ENCODE assay signal across 26 cellular contexts in the genomic region with DNA sequence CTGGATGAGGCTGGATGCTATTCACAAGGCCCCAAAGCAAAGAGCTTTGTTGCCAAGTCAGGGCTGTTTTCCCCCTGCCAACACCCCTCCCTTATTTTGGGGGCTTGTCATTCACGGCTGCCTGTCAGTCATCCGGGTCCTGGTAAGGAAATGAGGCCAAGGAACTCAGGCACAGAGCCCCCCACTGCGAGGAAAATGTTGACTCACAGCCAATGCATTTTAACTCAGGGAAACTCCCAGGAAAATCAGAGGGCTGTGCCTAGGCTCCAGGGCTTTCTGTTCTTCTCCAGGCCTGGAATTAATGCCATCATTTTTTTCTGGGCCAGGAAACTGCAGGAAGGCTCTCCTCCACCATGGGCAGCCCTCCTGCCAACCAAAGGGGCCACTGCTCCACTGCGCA.
"Had no signal": no experiment of that assay in that cellular context is flagged by ENCODE, and none has a peak within 500 bp of the region (broad histone marks: within the 10 kb centered on the region; RNA-seq: fewer than 3 reads in every experiment).

No MANE protein-coding gene starts in this region.

- H3K36me3 Mint-ChIP-seq: naive thymus-derived CD8-positive, alpha-beta T cell; stimulated activated effector memory CD8-positive, alpha-beta T cell treated with anti-CD3 and anti-CD28 coated beads, Interleukin-12 subunit alpha, Interleukin-12 subunit beta, amount 100 ng/mL, for 72 hours had no signal

- ATAC-seq: gastrocnemius medialis; naive thymus-derived CD8-positive, alpha-beta T cell; right lobe of liver; stimulated activated effector memory CD8-positive, alpha-beta T cell treated with anti-CD3 and anti-CD28 coated beads, Interleukin-12 subunit alpha, Interleukin-12 subunit beta, amount 100 ng/mL, for 72 hours had no signal

- H3K4me3 Mint-ChIP-seq: activated CD4-positive, alpha-beta memory T cell treated with anti-CD3 and anti-CD28 coated beads, Interleukin-2, amount 10 ng/mL, durations not matched to agents 7 days and 5 days; activated CD4-positive, alpha-beta T cell treated with anti-CD3 and anti-CD28 coated beads, Interleukin-2, amount 10 ng/mL, durations not matched to agents 24 days and 14 days; activated T-cell treated with anti-CD3 and anti-CD28 coated beads, Interleukin-2, amount 50 U/mL, for 24 hours; dendritic cell treated with granulocyte-macrophage colony-stimulating factor and Interleukin-4, amounts not matched to agents 40 ng/mL and 50 ng/mL, for 4 days; naive thymus-derived CD8-positive, alpha-beta T cell; neural crest cell; stimulated activated effector memory CD8-positive, alpha-beta T cell treated with anti-CD3 and anti-CD28 coated beads, Interleukin-12 subunit alpha, Interleukin-12 subunit beta, amount 100 ng/mL, for 72 hours; stimulated activated naive CD8-positive, alpha-beta T cell treated with anti-CD3 and anti-CD28 coated beads, Interleukin-15, Interleukin-2, amounts not matched to agents 100 ng/mL and 50 ng/mL, for 24 hours; T-helper 1 cell treated with Interleukin-12 subunit alpha and Interleukin-12 subunit beta and Interleukin-4 antibody, amounts not matched to agents 30 μg/mL and 1 μg/mL, for 36 hours had no signal

- H3K4me3 ChIP-seq: breast epithelium, gastrocnemius medialis, hepatocyte, right lobe of liver, thoracic aorta had no signal

- DNase-seq: activated CD4-positive, alpha-beta memory T cell treated with anti-CD3 and anti-CD28 coated beads, Interleukin-2, amount 10 ng/mL, durations not matched to agents 7 days and 5 days; activated CD4-positive, alpha-beta T cell treated with anti-CD3 and anti-CD28 coated beads, Interleukin-2, amount 10 ng/mL, durations not matched to agents 24 days and 14 days; activated CD4-positive, CD25-positive, alpha-beta regulatory T cell treated with anti-CD3 and anti-CD28 coated beads, Interleukin-2, amount 50 U/mL, for 72 hours; activated CD8-positive, alpha-beta memory T cell treated with anti-CD3 and anti-CD28 coated beads, Interleukin-2, amount 50 U/mL, for 48 hours; activated gamma-delta T cell; activated naive CD4-positive, alpha-beta T cell treated with anti-CD3 and anti-CD28 coated beads, Interleukin-2, amount 50 U/mL, for 16 hours; activated T-cell treated with anti-CD3 and anti-CD28 coated beads, Interleukin-2, amount 50 U/mL, for 24 hours; amniotic stem cell; central memory CD4-positive, alpha-beta T cell; effector CD8-positive, alpha-beta T cell; erythroblast; gastrocnemius medialis; naive thymus-derived CD8-positive, alpha-beta T cell; right lobe of liver; stimulated activated CD4-positive, alpha-beta T cell treated with anti-CD3 and anti-CD28 coated beads, Interleukin-4, amount 100 ng/mL, for 24 hours; T1000; trophoblast cell; WERI-Rb-1 had no signal

- H3K27me3 ChIP-seq: gastrocnemius medialis, right lobe of liver had no signal

- H3K9me3 Mint-ChIP-seq: activated CD4-positive, alpha-beta memory T cell treated with anti-CD3 and anti-CD28 coated beads, Interleukin-2, amount 10 ng/mL, durations not matched to agents 7 days and 5 days; activated CD4-positive, alpha-beta T cell treated with anti-CD3 and anti-CD28 coated beads, Interleukin-2, amount 10 ng/mL, durations not matched to agents 24 days and 14 days; activated T-cell treated with anti-CD3 and anti-CD28 coated beads, Interleukin-2, amount 50 U/mL, for 24 hours; dendritic cell treated with granulocyte-macrophage colony-stimulating factor and Interleukin-4, amounts not matched to agents 40 ng/mL and 50 ng/mL, for 4 days; naive thymus-derived CD8-positive, alpha-beta T cell; neural crest cell; stimulated activated effector memory CD8-positive, alpha-beta T cell treated with anti-CD3 and anti-CD28 coated beads, Interleukin-12 subunit alpha, Interleukin-12 subunit beta, amount 100 ng/mL, for 72 hours; stimulated activated naive CD8-positive, alpha-beta T cell treated with anti-CD3 and anti-CD28 coated beads, Interleukin-15, Interleukin-2, amounts not matched to agents 100 ng/mL and 50 ng/mL, for 24 hours; T-helper 1 cell treated with Interleukin-12 subunit alpha and Interleukin-12 subunit beta and Interleukin-4 antibody, amounts not matched to agents 30 μg/mL and 1 μg/mL, for 36 hours had no signal

- H3K27ac ChIP-seq: breast epithelium, gastrocnemius medialis, hepatocyte, right lobe of liver, thoracic aorta had no signal

- H3K4me1 Mint-ChIP-seq: activated CD4-positive, alpha-beta memory T cell treated with anti-CD3 and anti-CD28 coated beads, Interleukin-2, amount 10 ng/mL, durations not matched to agents 7 days and 5 days; activated CD4-positive, alpha-beta T cell treated with anti-CD3 and anti-CD28 coated beads, Interleukin-2, amount 10 ng/mL, durations not matched to agents 24 days and 14 days; naive thymus-derived CD8-positive, alpha-beta T cell; neural crest cell; stimulated activated effector memory CD8-positive, alpha-beta T cell treated with anti-CD3 and anti-CD28 coated beads, Interleukin-12 subunit alpha, Interleukin-12 subunit beta, amount 100 ng/mL, for 72 hours had no signal

- H3K36me3 ChIP-seq: breast epithelium, gastrocnemius medialis, right lobe of liver, thoracic aorta, WERI-Rb-1 had no signal

- H3K27ac Mint-ChIP-seq: activated CD4-positive, alpha-beta memory T cell treated with anti-CD3 and anti-CD28 coated beads, Interleukin-2, amount 10 ng/mL, durations not matched to agents 7 days and 5 days; activated CD4-positive, alpha-beta T cell treated with anti-CD3 and anti-CD28 coated beads, Interleukin-2, amount 10 ng/mL, durations not matched to agents 24 days and 14 days; activated T-cell treated with anti-CD3 and anti-CD28 coated beads, Interleukin-2, amount 50 U/mL, for 24 hours; dendritic cell treated with granulocyte-macrophage colony-stimulating factor and Interleukin-4, amounts not matched to agents 40 ng/mL and 50 ng/mL, for 4 days; naive thymus-derived CD8-positive, alpha-beta T cell; stimulated activated effector memory CD8-positive, alpha-beta T cell treated with anti-CD3 and anti-CD28 coated beads, Interleukin-12 subunit alpha, Interleukin-12 subunit beta, amount 100 ng/mL, for 72 hours; stimulated activated naive CD8-positive, alpha-beta T cell treated with anti-CD3 and anti-CD28 coated beads, Interleukin-15, Interleukin-2, amounts not matched to agents 100 ng/mL and 50 ng/mL, for 24 hours; T-helper 1 cell treated with Interleukin-12 subunit alpha and Interleukin-12 subunit beta and Interleukin-4 antibody, amounts not matched to agents 30 μg/mL and 1 μg/mL, for 36 hours had no signal

- H3K9me3 ChIP-seq: breast epithelium, gastrocnemius medialis, right lobe of liver, thoracic aorta had no signal

- H3K4me1 ChIP-seq: breast epithelium, gastrocnemius medialis, right lobe of liver had no signal
